8 cellular contexts compared by ENCODE assay signal in genomic region chr6:108133594-108134179, GRCh38. TPM values are rescaled to one million over a fixed set of nuclear protein-coding genes. Genes with fewer than 3 reads are reported as not detected.
DNase-seq lines count a peak whose midpoint lies in the region; ATAC-seq and TF ChIP-seq lines count a peak whose summit lies in the region.

No MANE protein-coding gene starts in this region.

- POLR2A ChIA-PET in activated CD4-positive, alpha-beta T cell treated with anti-CD3 and anti-CD28 coated beads for 36 hours (lab: Charles Lee) = interaction anchor here (0.5 kb wide), 1 partner anchor 13 kb away, joined by 3 read pairs; no protein-coding TSS in a partner anchor
- POLR2A ChIA-PET in naive thymus-derived CD4-positive, alpha-beta T cell (lab: Charles Lee) = no interaction called here

- no peaks in the 10 kb centered on the region for H3K36me3 ChIP-seq in fibroblast of lung (ENCODE audit: control insufficient read depth, insufficient read depth, low read length)
- H3K36me3 ChIP-seq in naive thymus-derived CD4-positive, alpha-beta T cell (ENCODE audit: control insufficient read depth in 2 of 3, insufficient read depth in 3 of 3, low read length in 3 of 3) = no peaks in the 10 kb centered on the region

- peak; percentile 90 for ATAC-seq in activated CD4-positive, alpha-beta T cell treated with anti-CD3 and anti-CD28 coated beads for 36 hours
- peak; percentile 65 for ATAC-seq in naive thymus-derived CD4-positive, alpha-beta T cell
- ATAC-seq in HG02623 (IDR thresholded peaks at IDR 0.05; ENCODE audit: unreplicated experiment) (no peak), HG02610 (IDR thresholded peaks at IDR 0.05; ENCODE audit: unreplicated experiment) (no peak)

- H3K4me3 ChIP-seq in fibroblast of lung (replicated peaks in 1 of 4; ENCODE audit: control extremely low read depth in 1 of 4, insufficient read depth in 1 of 4, low read depth in 3 of 4, low read length in 4 of 4) = peak overlapping the region in 2 of 4 experiments; percentile 46
- peak overlapping the region; percentile 25 for H3K4me3 ChIP-seq in naive thymus-derived CD4-positive, alpha-beta T cell (ENCODE audit: low read length)

- no peak overlapping the region for H2AFZ ChIP-seq in fibroblast of lung (ENCODE audit: low read length)

- H3K79me2 ChIP-seq in fibroblast of lung (ENCODE audit: control insufficient read depth, insufficient read depth, low read length) = no peaks in the 10 kb centered on the region

- peaks cover 7% of the 10 kb centered on the region for H3K27me3 ChIP-seq in fibroblast of lung (ENCODE audit: control insufficient read depth, insufficient read depth, low read length)
- peaks cover 4 to 11% of the 10 kb centered on the region in 2 donors for H3K27me3 ChIP-seq in naive thymus-derived CD4-positive, alpha-beta T cell (ENCODE audit: control insufficient read depth in 2 of 2, insufficient read depth in 2 of 2, low read length in 2 of 2)

- intact Hi-C loops in activated CD4-positive, alpha-beta T cell treated with anti-CD3 and anti-CD28 coated beads for 36 hours (cut with DNase I, micrococcal nuclease) = loop anchor here in 1 of 2 experiments (5.0 kb wide), 1 partner anchor 959 kb away; the partner anchor contains the start of gene SESN1
- intact Hi-C loops in naive thymus-derived CD4-positive, alpha-beta T cell (cut with micrococcal nuclease) = loop anchor here in 1 of 2 donors (2.0 kb wide), 1 partner anchor 15 kb away; no protein-coding TSS in a partner anchor

- H3K36me3 Mint-ChIP-seq in activated CD4-positive, alpha-beta T cell treated with anti-CD3 and anti-CD28 coated beads for 36 hours (ENCODE audit: low read depth) = no peaks in the 10 kb centered on the region
- H3K36me3 Mint-ChIP-seq in naive thymus-derived CD4-positive, alpha-beta T cell = peaks cover 0 to 5% (median 4%) of the 10 kb centered on the region in 5 donors

- peaks cover 9% of the 10 kb centered on the region for H3K4me1 Mint-ChIP-seq in activated CD4-positive, alpha-beta T cell treated with anti-CD3 and anti-CD28 coated beads for 36 hours
- H3K4me1 Mint-ChIP-seq in naive thymus-derived CD4-positive, alpha-beta T cell = peaks cover 8 to 20% (median 15%) of the 10 kb centered on the region in 7 donors

- H3K27ac ChIP-seq in fibroblast of lung (ENCODE audit: insufficient read depth, low read length) = no peak overlapping the region
- no peak overlapping the region for H3K27ac ChIP-seq in naive thymus-derived CD4-positive, alpha-beta T cell (ENCODE audit: low read depth, low read length)

- peak overlapping the region; percentile 64 for H3K4me3 Mint-ChIP-seq in activated CD4-positive, alpha-beta T cell treated with anti-CD3 and anti-CD28 coated beads for 36 hours
- H3K4me3 Mint-ChIP-seq in naive thymus-derived CD4-positive, alpha-beta T cell = peak overlapping the region; percentile 80 to 94 (median 89)

- H3K4me2 ChIP-seq in fibroblast of lung (ENCODE audit: extremely low read depth, insufficient read depth, low read length) = peak overlapping the region; percentile 44

- H3K9ac ChIP-seq in fibroblast of lung (ENCODE audit: insufficient read depth, low read length) = no peak overlapping the region

- CTCF ChIA-PET in activated CD4-positive, alpha-beta T cell treated with anti-CD3 and anti-CD28 coated beads for 36 hours (lab: Charles Lee) = interaction anchor here (0.6 to 1.6 kb wide), 4 partner anchors 9 to 1512 kb away, joined by 3 to 5 read pairs (median 4); no protein-coding TSS in a partner anchor
- CTCF ChIA-PET in naive thymus-derived CD4-positive, alpha-beta T cell (lab: Charles Lee) = interaction anchor here (0.5 kb wide), 1 partner anchor 162 kb away, joined by 3 read pairs; no protein-coding TSS in a partner anchor

- H3K9me3 Mint-ChIP-seq in activated CD4-positive, alpha-beta T cell treated with anti-CD3 and anti-CD28 coated beads for 36 hours (ENCODE audit: low read depth) = no peaks in the 10 kb centered on the region
- peaks cover 0 to 4% (median 0%) of the 10 kb centered on the region in 11 donors for H3K9me3 Mint-ChIP-seq in naive thymus-derived CD4-positive, alpha-beta T cell

- peak; percentile 73 for DNase-seq in activated CD4-positive, alpha-beta T cell treated with anti-CD3 and anti-CD28 coated beads for 36 hours
- DNase-seq in activated CD4-positive, alpha-beta T cell treated with anti-CD3 and anti-CD28 coated beads for 1 hour = no peak
- DNase-seq in NCI-H146 treated with DMSO at 0.1 percent for 48 hours (lab: John Stamatoyannopoulos, UW; ENCODE audit: unreplicated experiment) (peak; percentile 71), fibroblast of lung (ENCODE audit: low read depth in 2 of 2) (peak; percentile 56 to 87)
- peak; percentile 18 for DNase-seq in activated CD8-positive, alpha-beta memory T cell treated with anti-CD3 and anti-CD28 coated beads, Interleukin-2, amount 50 U/mL, for 4 hours
- DNase-seq in naive thymus-derived CD4-positive, alpha-beta T cell = peak in 3 of 9 donors; percentile 12 to 31 (median 22)

- no peaks in the 10 kb centered on the region for H3K4me1 ChIP-seq in fibroblast of lung (ENCODE audit: control insufficient read depth, extremely low read depth, insufficient read depth, low read length)
- H3K4me1 ChIP-seq in naive thymus-derived CD4-positive, alpha-beta T cell (ENCODE audit: control insufficient read depth in 2 of 2, insufficient read depth in 2 of 2, low read length in 2 of 2) = no peaks in the 10 kb centered on the region

- no peak for TF ChIP-seq CTCF in fibroblast of lung (conservative IDR thresholded peaks at IDR 0.05 in 1 of 2, IDR thresholded peaks at IDR 0.05 in 1 of 2; ENCODE audit: low read depth in 1 of 2, low read length in 2 of 2)

- H3K27me3 Mint-ChIP-seq in activated CD4-positive, alpha-beta T cell treated with anti-CD3 and anti-CD28 coated beads for 36 hours = peaks cover 63% of the 10 kb centered on the region
- peaks cover 67 to 89% (median 80%) of the 10 kb centered on the region in 5 donors for H3K27me3 Mint-ChIP-seq in naive thymus-derived CD4-positive, alpha-beta T cell

- H3K9me3 ChIP-seq in fibroblast of lung (ENCODE audit: control insufficient read depth, insufficient read depth, low read depth, low read length) = no peaks in the 10 kb centered on the region
- no peaks in the 10 kb centered on the region for H3K9me3 ChIP-seq in naive thymus-derived CD4-positive, alpha-beta T cell (ENCODE audit: control insufficient read depth in 2 of 3, low read length in 3 of 3)

- peak overlapping the region; percentile 88 for H3K27ac Mint-ChIP-seq in activated CD4-positive, alpha-beta T cell treated with anti-CD3 and anti-CD28 coated beads for 36 hours
- H3K27ac Mint-ChIP-seq in naive thymus-derived CD4-positive, alpha-beta T cell = no peak overlapping the region

- H4K20me1 ChIP-seq in fibroblast of lung (ENCODE audit: control insufficient read depth, extremely low read depth, insufficient read depth, low read length) = no peaks in the 10 kb centered on the region

RNA-seq across cellular contexts. Expression of gene NR2E1, which starts 32.1 kb away (rescaled TPM):
- not detected for total RNA-seq in activated CD4-positive, alpha-beta T cell treated with anti-CD3 and anti-CD28 coated beads for 36 hours
- not detected in 2 replicates for total RNA-seq in fibroblast of lung
- not detected in 2 replicates for polyA plus RNA-seq in fibroblast of lung
- not detected in 2 replicates for polyA plus RNA-seq in fibroblast of lung (2012)
- not detected in 2 replicates for polyA minus RNA-seq in fibroblast of lung (ENCODE audit: low replicate concordance)
- not detected for total RNA-seq in naive thymus-derived CD4-positive, alpha-beta T cell
- polyA plus RNA-seq in naive thymus-derived CD4-positive, alpha-beta T cell = not detected

RNA-seq across cellular contexts. Expression of gene OSTM1, which starts 59.1 kb away (rescaled TPM):
- total RNA-seq in activated CD4-positive, alpha-beta T cell treated with anti-CD3 and anti-CD28 coated beads for 36 hours = 1 to 10 TPM; 5.5 to 7.3 TPM
- total RNA-seq in fibroblast of lung = 31.3 and 31.9 TPM in 2 replicates
- 23.8 and 37.0 TPM in 2 replicates for polyA plus RNA-seq in fibroblast of lung
- polyA plus RNA-seq in fibroblast of lung (2012) = 24.1 and 29.6 TPM in 2 replicates
- 3.8 and 21.0 TPM in 2 replicates for polyA minus RNA-seq in fibroblast of lung (ENCODE audit: low replicate concordance)
- total RNA-seq in naive thymus-derived CD4-positive, alpha-beta T cell = 10 to 100 TPM; 25.0 to 48.9 (median 36.7) TPM
- 10 to 100 TPM; 26.0 to 30.9 TPM for polyA plus RNA-seq in naive thymus-derived CD4-positive, alpha-beta T cell

Comparison
In these comparisons a context has a peak if more than half of its experiments do, and no peak if none do; other contexts are left out.
1. ATAC-seq: peak in activated CD4-positive, alpha-beta T cell treated with anti-CD3 and anti-CD28 coated beads for 36 hours (single experiment) and naive thymus-derived CD4-positive, alpha-beta T cell (single experiment); none in HG02623 (single experiment) and HG02610 (single experiment).